ENCODE assay signal across 9 cellular contexts in the genomic region with DNA sequence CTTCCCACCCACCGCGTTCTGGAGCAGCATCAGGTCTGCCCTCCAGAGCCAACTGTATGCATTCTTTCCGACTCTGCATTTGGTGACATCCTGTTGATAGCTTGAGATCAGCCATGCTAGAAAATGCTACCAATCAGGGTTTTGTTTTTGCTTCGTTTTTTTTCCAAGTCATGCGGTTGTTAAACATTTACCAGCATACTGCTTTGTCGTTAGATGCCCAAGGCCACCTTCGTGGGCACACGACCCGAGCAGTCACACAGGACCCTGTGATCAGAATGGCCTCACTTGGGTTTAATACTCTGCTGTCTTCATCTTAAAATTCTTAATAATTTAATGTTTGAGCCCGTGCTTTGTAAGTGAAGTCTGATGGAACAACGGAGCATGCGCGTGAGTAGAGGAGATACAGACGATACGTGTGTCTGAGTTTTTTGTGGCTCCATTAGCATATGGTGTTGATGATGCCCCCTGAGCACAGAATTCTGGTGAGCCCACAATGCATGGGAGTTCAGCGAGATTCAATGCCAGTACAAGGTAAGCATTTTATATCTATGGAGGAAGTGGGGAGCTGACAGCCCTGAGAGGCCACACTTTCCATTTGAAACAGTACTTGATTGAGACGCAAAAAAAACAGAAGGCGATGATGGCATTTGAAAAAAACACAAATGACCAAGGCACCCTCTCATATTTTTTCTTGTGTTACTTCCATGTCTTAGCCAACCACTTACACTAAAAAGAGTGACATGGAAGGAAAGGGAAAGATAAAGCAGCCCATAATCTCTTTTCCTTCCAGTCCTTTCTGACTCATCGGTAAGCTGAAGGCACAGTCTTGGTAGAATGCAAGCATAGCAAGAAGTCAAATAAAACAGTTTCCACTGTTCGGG.
DNase-seq lines count a peak whose midpoint lies in the region; ATAC-seq and TF ChIP-seq lines count a peak whose summit lies in the region.
"Had no signal": no experiment of that assay in that cellular context is flagged by ENCODE, and none has a peak within 500 bp of the region (broad histone marks: within the 10 kb centered on the region; RNA-seq: fewer than 3 reads in every experiment).

No MANE protein-coding gene starts in this region.

- DNase-seq in stimulated activated CD4-positive, alpha-beta T cell treated with anti-CD3 and anti-CD28 coated beads, Interleukin-1b, Interleukin-23, amount 100 ng/mL, for 48 hours, result peak; percentile 19
- DNase-seq in stimulated activated CD4-positive, alpha-beta T cell treated with anti-CD3 and anti-CD28 coated beads, Interleukin-4, amount 100 ng/mL, for 4 hours, result no peak
- DNase-seq in activated CD4-positive, alpha-beta memory T cell treated with anti-CD3 and anti-CD28 coated beads for 36 hours, result peak; percentile 60
- DNase-seq in epithelial cell of proximal tubule (ENCODE audit: low read depth) (no peak), D341Med (ENCODE audit: low spot score) (no peak), activated gamma-delta T cell (lab: John Stamatoyannopoulos, UW) (no peak)
- DNase-seq: adrenal gland had no signal

- WGBS in thymus, result 85% methylated on average over 20 of the region's 20 CpGs

- TF ChIP-seq CTCF in epithelial cell of proximal tubule (conservative IDR thresholded peaks at IDR 0.05; ENCODE audit: low read depth, low read length), result no peak

- no peak for ATAC-seq in stimulated activated memory B cell treated with anti-CD40 and anti-IgM and Interleukin-4, amounts not matched to agents 10 μg/mL and 1 μg/mL and 100 μg/mL, for 72 hours

- H3K27ac Mint-ChIP-seq in activated CD4-positive, alpha-beta memory T cell treated with anti-CD3 and anti-CD28 coated beads for 36 hours, result peak overlapping the region; percentile 98
- H3K27ac Mint-ChIP-seq in stimulated activated memory B cell treated with anti-CD40 and anti-IgM and Interleukin-4, amounts not matched to agents 10 μg/mL and 1 μg/mL and 100 μg/mL, for 72 hours, result no peak overlapping the region

- H3K36me3 ChIP-seq in thymus (ENCODE audit: control insufficient read depth, insufficient read depth), result no peaks in the 10 kb centered on the region
- H3K36me3 ChIP-seq: adrenal gland had no signal

- H3K4me1 ChIP-seq in thymus (ENCODE audit: control insufficient read depth, insufficient read depth, low read length), result peaks cover 17% of the 10 kb centered on the region

- H3K4me3 ChIP-seq in epithelial cell of proximal tubule (ENCODE audit: low read depth, low read length) (peak overlapping the region; percentile 42), thymus (ENCODE audit: low read length) (no peak overlapping the region)
- H3K4me3 ChIP-seq: adrenal gland had no signal

- H3K9me3 ChIP-seq in thymus (ENCODE audit: control insufficient read depth), result no peaks in the 10 kb centered on the region
- H3K9me3 ChIP-seq: adrenal gland had no signal

- peak overlapping the region; percentile 77 for H3K27ac ChIP-seq in thymus (ENCODE audit: low read depth)
- H3K27ac ChIP-seq: adrenal gland had no signal

- no peaks in the 10 kb centered on the region for H3K27me3 ChIP-seq in thymus (ENCODE audit: control insufficient read depth, insufficient read depth)

- peak overlapping the region; percentile 69 for H3K4me3 Mint-ChIP-seq in activated CD4-positive, alpha-beta memory T cell treated with anti-CD3 and anti-CD28 coated beads for 36 hours
- H3K4me3 Mint-ChIP-seq in stimulated activated memory B cell treated with anti-CD40 and anti-IgM and Interleukin-4, amounts not matched to agents 10 μg/mL and 1 μg/mL and 100 μg/mL, for 72 hours, result no peak overlapping the region

- CTCF ChIA-PET in activated CD4-positive, alpha-beta memory T cell treated with anti-CD3 and anti-CD28 coated beads for 36 hours (lab: Charles Lee), result interaction anchor here (0.7 to 1.3 kb wide), 3 partner anchors 10 to 43 kb away, joined by 3 read pairs; no protein-coding TSS in a partner anchor

- peaks cover 61% of the 10 kb centered on the region for H3K4me1 Mint-ChIP-seq in activated CD4-positive, alpha-beta memory T cell treated with anti-CD3 and anti-CD28 coated beads for 36 hours (ENCODE audit: low read depth)
- peaks cover 7% of the 10 kb centered on the region for H3K4me1 Mint-ChIP-seq in stimulated activated memory B cell treated with anti-CD40 and anti-IgM and Interleukin-4, amounts not matched to agents 10 μg/mL and 1 μg/mL and 100 μg/mL, for 72 hours

- no peaks in the 10 kb centered on the region for H3K27me3 Mint-ChIP-seq in activated CD4-positive, alpha-beta memory T cell treated with anti-CD3 and anti-CD28 coated beads for 36 hours
- peaks cover 28% of the 10 kb centered on the region for H3K27me3 Mint-ChIP-seq in stimulated activated memory B cell treated with anti-CD40 and anti-IgM and Interleukin-4, amounts not matched to agents 10 μg/mL and 1 μg/mL and 100 μg/mL, for 72 hours

- intact Hi-C loops in activated CD4-positive, alpha-beta memory T cell treated with anti-CD3 and anti-CD28 coated beads for 36 hours (cut with micrococcal nuclease), result loop anchor here (1.0 to 5.0 kb wide), 8 partner anchors 8 to 972 kb away; partner anchors contain the start of genes BCOR and MID1IP1

- POLR2A ChIA-PET in activated CD4-positive, alpha-beta memory T cell treated with anti-CD3 and anti-CD28 coated beads for 36 hours (lab: Charles Lee), result interaction anchor here (0.6 to 1.5 kb wide), 7 partner anchors 41 to 970 kb away, joined by 3 read pairs; no protein-coding TSS in a partner anchor

- no peaks in the 10 kb centered on the region for H3K36me3 Mint-ChIP-seq in activated CD4-positive, alpha-beta memory T cell treated with anti-CD3 and anti-CD28 coated beads for 36 hours
- no peaks in the 10 kb centered on the region for H3K36me3 Mint-ChIP-seq in stimulated activated memory B cell treated with anti-CD40 and anti-IgM and Interleukin-4, amounts not matched to agents 10 μg/mL and 1 μg/mL and 100 μg/mL, for 72 hours

- no peaks in the 10 kb centered on the region for H3K9me3 Mint-ChIP-seq in activated CD4-positive, alpha-beta memory T cell treated with anti-CD3 and anti-CD28 coated beads for 36 hours
- peaks cover 3% of the 10 kb centered on the region for H3K9me3 Mint-ChIP-seq in stimulated activated memory B cell treated with anti-CD40 and anti-IgM and Interleukin-4, amounts not matched to agents 10 μg/mL and 1 μg/mL and 100 μg/mL, for 72 hours

Comparison
In these comparisons a context has a peak if more than half of its experiments do, and no peak if none do; other contexts are left out.
1. DNase-seq: peak in stimulated activated CD4-positive, alpha-beta T cell treated with anti-CD3 and anti-CD28 coated beads, Interleukin-1b, Interleukin-23, amount 100 ng/mL, for 48 hours (single experiment) and activated CD4-positive, alpha-beta memory T cell treated with anti-CD3 and anti-CD28 coated beads for 36 hours (single experiment); none in stimulated activated CD4-positive, alpha-beta T cell treated with anti-CD3 and anti-CD28 coated beads, Interleukin-4, amount 100 ng/mL, for 4 hours (0 of 2), epithelial cell of proximal tubule (single experiment), D341Med (single experiment) and activated gamma-delta T cell (single experiment).